ENCODE assay signal across 22 cellular contexts in genomic region chr11:2666828-2667570, GRCh38. TPM values are rescaled to one million over a fixed set of nuclear protein-coding genes. Genes with fewer than 3 reads are reported as not detected.
DNase-seq lines count a peak whose midpoint lies in the region; ATAC-seq and TF ChIP-seq lines count a peak whose summit lies in the region.
"Had no signal": no experiment of that assay in that cellular context is flagged by ENCODE, and none has a peak within 500 bp of the region (broad histone marks: within the 10 kb centered on the region; RNA-seq: fewer than 3 reads in every experiment).

No MANE protein-coding gene starts in this region.

- H3K4me3 ChIP-seq in neuronal stem cell (ENCODE audit: low read length in 2 of 2) (no peak overlapping the region), upper lobe of right lung (no peak overlapping the region)
- H3K4me3 ChIP-seq: GM23338, tibial nerve had no signal

- WGBS in neuronal stem cell (ENCODE audit: extremely low coverage in 2 of 2, insufficient read length in 2 of 2, insufficient replicate concordance in 1 of 2), 2 donors, result no CpG with 5 or more reads among the region's 15 CpGs

- no peak overlapping the region for H2BK15ac ChIP-seq in neuronal stem cell (ENCODE audit: low read length)

- H3K4me3 Mint-ChIP-seq in activated CD8-positive, alpha-beta T cell treated with anti-CD3 and anti-CD28 coated beads, Interleukin-2, amount 10 ng/mL, durations not matched to agents 7 days and 5 days, result no peak overlapping the region
- H3K4me3 Mint-ChIP-seq in activated CD8-positive, alpha-beta T cell treated with anti-CD3 and anti-CD28 coated beads for 36 hours, result no peak overlapping the region
- H3K4me3 Mint-ChIP-seq: CD4-positive, alpha-beta T cell; GM23338; naive B cell; stimulated activated naive CD8-positive, alpha-beta T cell treated with anti-CD3 and anti-CD28 coated beads, Interleukin-15, amount 100 ng/mL, for 72 hours; T-helper 1 cell treated with Interleukin-12 subunit alpha and Interleukin-12 subunit beta and Interleukin-4 antibody, amounts not matched to agents 30 μg/mL and 1 μg/mL, for 36 hours had no signal

- H3K27me3 Mint-ChIP-seq in activated CD8-positive, alpha-beta T cell treated with anti-CD3 and anti-CD28 coated beads, Interleukin-2, amount 10 ng/mL, durations not matched to agents 7 days and 5 days (ENCODE audit: low read depth), result no peaks in the 10 kb centered on the region
- no peaks in the 10 kb centered on the region for H3K27me3 Mint-ChIP-seq in activated CD8-positive, alpha-beta T cell treated with anti-CD3 and anti-CD28 coated beads for 36 hours
- H3K27me3 Mint-ChIP-seq: CD4-positive, alpha-beta T cell; naive B cell; stimulated activated naive CD8-positive, alpha-beta T cell treated with anti-CD3 and anti-CD28 coated beads, Interleukin-15, amount 100 ng/mL, for 72 hours had no signal

- TF ChIP-seq CTCF in activated CD8-positive, alpha-beta T cell treated with anti-CD3 and anti-CD28 coated beads for 36 hours (IDR thresholded peaks at IDR 0.05), result no peak
- no peak for TF ChIP-seq CTCF in upper lobe of right lung (IDR thresholded peaks at IDR 0.05)

- H3K4ac ChIP-seq in neuronal stem cell (ENCODE audit: low read length), result no peak overlapping the region

- H3K18ac ChIP-seq in neuronal stem cell (ENCODE audit: low read length), result no peak overlapping the region

- no peak for ATAC-seq in activated CD8-positive, alpha-beta T cell treated with anti-CD3 and anti-CD28 coated beads, Interleukin-2, amount 10 ng/mL, durations not matched to agents 7 days and 5 days
- ATAC-seq in activated CD8-positive, alpha-beta T cell treated with anti-CD3 and anti-CD28 coated beads for 36 hours, result no peak
- peak; percentile 40 for ATAC-seq in Right ventricle myocardium superior (ENCODE audit: poor library complexity)
- no peak for ATAC-seq in upper lobe of right lung
- ATAC-seq: GM23338; stimulated activated naive CD8-positive, alpha-beta T cell treated with anti-CD3 and anti-CD28 coated beads, Interleukin-15, amount 100 ng/mL, for 72 hours had no signal

- peak overlapping the region; percentile 27 for H3K9ac ChIP-seq in neuronal stem cell (ENCODE audit: low read depth, low read length, poor library complexity)
- H3K9ac ChIP-seq: KMS-11 had no signal

- peaks cover 6% of the 10 kb centered on the region for H3K4me1 Mint-ChIP-seq in activated CD8-positive, alpha-beta T cell treated with anti-CD3 and anti-CD28 coated beads, Interleukin-2, amount 10 ng/mL, durations not matched to agents 7 days and 5 days (ENCODE audit: low read depth)
- peaks cover 2% of the 10 kb centered on the region for H3K4me1 Mint-ChIP-seq in activated CD8-positive, alpha-beta T cell treated with anti-CD3 and anti-CD28 coated beads for 36 hours (ENCODE audit: low read depth)
- H3K4me1 Mint-ChIP-seq: GM23338; stimulated activated naive CD8-positive, alpha-beta T cell treated with anti-CD3 and anti-CD28 coated beads, Interleukin-15, amount 100 ng/mL, for 72 hours had no signal

- H3K4me1 ChIP-seq in neuronal stem cell (ENCODE audit: control insufficient read depth in 2 of 2, insufficient read depth in 1 of 2, low read depth in 1 of 2, low read length in 2 of 2) (no peaks in the 10 kb centered on the region), upper lobe of right lung (no peaks in the 10 kb centered on the region)
- H3K4me1 ChIP-seq: tibial nerve had no signal

- H3K4me2 ChIP-seq in neuronal stem cell (ENCODE audit: insufficient read depth, low read length, poor library complexity, severe bottlenecking), result no peak overlapping the region
- H3K4me2 ChIP-seq: GM23338, KMS-11 had no signal

- H2AFZ ChIP-seq in neuronal stem cell (ENCODE audit: low read length), result no peak overlapping the region
- H2AFZ ChIP-seq: GM23338 had no signal

- H3K27ac ChIP-seq in neuronal stem cell (replicated peaks; ENCODE audit: low read length), result no peak overlapping the region
- H3K27ac ChIP-seq in upper lobe of right lung, result no peak overlapping the region
- H3K27ac ChIP-seq: KMS-11, tibial nerve had no signal

- H2BK120ac ChIP-seq in neuronal stem cell (ENCODE audit: low read depth, low read length), result no peak overlapping the region

- H2AK5ac ChIP-seq in neuronal stem cell (ENCODE audit: low read depth, low read length), result no peak overlapping the region

- intact Hi-C loops in activated CD8-positive, alpha-beta T cell treated with anti-CD3 and anti-CD28 coated beads for 36 hours (cut with micrococcal nuclease), result no loop called here
- intact Hi-C loops in Right ventricle myocardium superior (cut with DNase I), result no loop called here
- intact Hi-C loops in upper lobe of right lung (cut with DNase I), result no loop called here

- H2BK5ac ChIP-seq in neuronal stem cell (ENCODE audit: low read length), result no peak overlapping the region

- no peak overlapping the region for H2BK12ac ChIP-seq in neuronal stem cell (ENCODE audit: low read length)

- no peak overlapping the region for H3K27ac Mint-ChIP-seq in activated CD8-positive, alpha-beta T cell treated with anti-CD3 and anti-CD28 coated beads, Interleukin-2, amount 10 ng/mL, durations not matched to agents 7 days and 5 days
- H3K27ac Mint-ChIP-seq in activated CD8-positive, alpha-beta T cell treated with anti-CD3 and anti-CD28 coated beads for 36 hours, result no peak overlapping the region
- H3K27ac Mint-ChIP-seq: CD4-positive, alpha-beta T cell; GM23338; naive B cell; stimulated activated naive CD8-positive, alpha-beta T cell treated with anti-CD3 and anti-CD28 coated beads, Interleukin-15, amount 100 ng/mL, for 72 hours; T-helper 1 cell treated with Interleukin-12 subunit alpha and Interleukin-12 subunit beta and Interleukin-4 antibody, amounts not matched to agents 30 μg/mL and 1 μg/mL, for 36 hours had no signal

- DNase-seq in activated CD8-positive, alpha-beta T cell treated with anti-CD3 and anti-CD28 coated beads, Interleukin-2, amount 10 ng/mL, durations not matched to agents 7 days and 5 days, result peak; percentile 18
- DNase-seq in activated CD8-positive, alpha-beta T cell treated with anti-CD3 and anti-CD28 coated beads for 36 hours, result no peak
- peak; percentile 43 for DNase-seq in Right ventricle myocardium superior
- DNase-seq in neuronal stem cell (ENCODE audit: low spot score), result no peak
- peak; percentile 32 for DNase-seq in upper lobe of right lung
- no peak for DNase-seq in NCI-H69 (lab: John Stamatoyannopoulos, UW)
- no peak for DNase-seq in GM19240 (ENCODE audit: insufficient read length, low spot score)
- no peak for DNase-seq in iPS-NIHi11 (ENCODE audit: low spot score)
- DNase-seq: 8988T; activated CD4-positive, alpha-beta T cell treated with anti-CD3 and anti-CD28 coated beads for 4 hours; activated naive CD4-positive, alpha-beta T cell treated with anti-CD3 and anti-CD28 coated beads, Interleukin-2, amount 50 U/mL, for 16 hours; anterior cingulate cortex; CD4-positive, alpha-beta T cell; dermis blood vessel endothelial cell; mesendoderm; naive B cell; NCI-H510A treated with DMSO at 0.1 percent for 48 hours; stimulated activated naive CD8-positive, alpha-beta T cell treated with anti-CD3 and anti-CD28 coated beads, Interleukin-15, amount 100 ng/mL, for 72 hours had no signal

- POLR2A ChIA-PET in activated CD8-positive, alpha-beta T cell treated with anti-CD3 and anti-CD28 coated beads, Interleukin-2, amount 10 ng/mL, durations not matched to agents 7 days and 5 days (lab: Charles Lee), result no interaction called here
- POLR2A ChIA-PET in activated CD8-positive, alpha-beta T cell treated with anti-CD3 and anti-CD28 coated beads for 36 hours (lab: Charles Lee), result no interaction called here

- H3K23ac ChIP-seq in neuronal stem cell (ENCODE audit: low read depth, low read length, poor library complexity), result no peak overlapping the region

- H4K8ac ChIP-seq in neuronal stem cell (ENCODE audit: low read depth, low read length), result no peak overlapping the region

- H3K9me3 Mint-ChIP-seq in activated CD8-positive, alpha-beta T cell treated with anti-CD3 and anti-CD28 coated beads, Interleukin-2, amount 10 ng/mL, durations not matched to agents 7 days and 5 days (ENCODE audit: insufficient read depth), result no peaks in the 10 kb centered on the region
- no peaks in the 10 kb centered on the region for H3K9me3 Mint-ChIP-seq in activated CD8-positive, alpha-beta T cell treated with anti-CD3 and anti-CD28 coated beads for 36 hours
- H3K9me3 Mint-ChIP-seq: CD4-positive, alpha-beta T cell; naive B cell; stimulated activated naive CD8-positive, alpha-beta T cell treated with anti-CD3 and anti-CD28 coated beads, Interleukin-15, amount 100 ng/mL, for 72 hours; T-helper 1 cell treated with Interleukin-12 subunit alpha and Interleukin-12 subunit beta and Interleukin-4 antibody, amounts not matched to agents 30 μg/mL and 1 μg/mL, for 36 hours had no signal

- H3K14ac ChIP-seq in neuronal stem cell (ENCODE audit: low read length), result no peak overlapping the region

- H3K27me3 ChIP-seq in neuronal stem cell (ENCODE audit: control insufficient read depth in 3 of 3, insufficient read depth in 3 of 3, low read depth in 1 of 3, low read length in 3 of 3), result no peaks in the 10 kb centered on the region
- H3K27me3 ChIP-seq in upper lobe of right lung, result no peaks in the 10 kb centered on the region
- H3K27me3 ChIP-seq: tibial nerve had no signal

- peaks cover 2 to 11% of the 10 kb centered on the region in 2 donors for H3K36me3 ChIP-seq in neuronal stem cell (replicated peaks in 1 of 2; ENCODE audit: control insufficient read depth in 2 of 2, insufficient read depth in 2 of 2, low read length in 2 of 2)
- no peaks in the 10 kb centered on the region for H3K36me3 ChIP-seq in upper lobe of right lung

- no peaks in the 10 kb centered on the region for H3K36me3 Mint-ChIP-seq in activated CD8-positive, alpha-beta T cell treated with anti-CD3 and anti-CD28 coated beads, Interleukin-2, amount 10 ng/mL, durations not matched to agents 7 days and 5 days (ENCODE audit: low read depth)
- H3K36me3 Mint-ChIP-seq in activated CD8-positive, alpha-beta T cell treated with anti-CD3 and anti-CD28 coated beads for 36 hours (ENCODE audit: low read depth), result peaks cover 2% of the 10 kb centered on the region

- H3K9me3 ChIP-seq in neuronal stem cell (replicated peaks in 1 of 2; ENCODE audit: control insufficient read depth in 2 of 2, insufficient read depth in 1 of 2, low read depth in 1 of 2, low read length in 2 of 2), result peaks cover 5 to 8% of the 10 kb centered on the region in 2 donors
- H3K9me3 ChIP-seq in upper lobe of right lung, result no peaks in the 10 kb centered on the region

- H3K79me1 ChIP-seq in neuronal stem cell (ENCODE audit: low read depth, low read length), result no peaks in the 10 kb centered on the region

- CTCF ChIA-PET in activated CD8-positive, alpha-beta T cell treated with anti-CD3 and anti-CD28 coated beads, Interleukin-2, amount 10 ng/mL, durations not matched to agents 7 days and 5 days (lab: Charles Lee), result no interaction called here
- CTCF ChIA-PET in activated CD8-positive, alpha-beta T cell treated with anti-CD3 and anti-CD28 coated beads for 36 hours (lab: Charles Lee), result no interaction called here

- H4K91ac ChIP-seq in neuronal stem cell (ENCODE audit: low read depth, low read length, poor library complexity), result no peak overlapping the region

RNA-seq across cellular contexts. Expression of gene KCNQ1OT1, which starts 32.8 kb away (rescaled TPM):
- under 1 TPM; 0.24 to 0.26 TPM for total RNA-seq in activated CD8-positive, alpha-beta T cell treated with anti-CD3 and anti-CD28 coated beads, Interleukin-2, amount 10 ng/mL, durations not matched to agents 7 days and 5 days
- under 1 TPM; 0.22 to 0.23 TPM for total RNA-seq in activated CD8-positive, alpha-beta T cell treated with anti-CD3 and anti-CD28 coated beads for 36 hours
- total RNA-seq in Right ventricle myocardium superior (0.35 TPM), upper lobe of right lung (2.0 TPM)
- 0.08 TPM for polyA plus RNA-seq in neuronal stem cell (2013, experiment 1 of 2)
- polyA plus RNA-seq in neuronal stem cell (2013, experiment 2 of 2), result 0.11 TPM

Comparison
In these comparisons a context has a peak if more than half of its experiments do, and no peak if none do; other contexts are left out.
1. DNase-seq: peak in activated CD8-positive, alpha-beta T cell treated with anti-CD3 and anti-CD28 coated beads, Interleukin-2, amount 10 ng/mL, durations not matched to agents 7 days and 5 days (single experiment), Right ventricle myocardium superior (single experiment) and upper lobe of right lung (single experiment); none in activated CD8-positive, alpha-beta T cell treated with anti-CD3 and anti-CD28 coated beads for 36 hours (single experiment), neuronal stem cell (single experiment), NCI-H69 (single experiment), GM19240 (single experiment) and iPS-NIHi11 (single experiment).